Comparison of ENCODE assay signal across 8 cellular contexts in genomic region chr9:132670816-132671371, GRCh38. TPM values are rescaled to one million over a fixed set of nuclear protein-coding genes. Genes with fewer than 3 reads are reported as not detected.
DNase-seq lines count a peak whose midpoint lies in the region; ATAC-seq and TF ChIP-seq lines count a peak whose summit lies in the region.

No MANE protein-coding gene starts in this region.

- H3K4me1 Mint-ChIP-seq in glutamatergic neuron (ENCODE audit: low read depth, unreplicated experiment) = peaks cover 13% of the 10 kb centered on the region

- no peak for TF ChIP-seq EP300 in sigmoid colon (IDR thresholded peaks at IDR 0.05)

- H3K9me3 ChIP-seq in Peyer's patch (no peaks in the 10 kb centered on the region), sigmoid colon (no peaks in the 10 kb centered on the region)

- peak; percentile 33 for ATAC-seq in HG02973 (IDR thresholded peaks at IDR 0.05; ENCODE audit: unreplicated experiment)

- peaks cover 5% of the 10 kb centered on the region for H3K9me3 Mint-ChIP-seq in glutamatergic neuron (ENCODE audit: unreplicated experiment)

- TF ChIP-seq POLR2A in Peyer's patch (IDR thresholded peaks at IDR 0.05) (no peak), sigmoid colon (IDR thresholded peaks at IDR 0.05) (no peak)

- intact Hi-C loops in sigmoid colon (cut with DNase I) = loop anchor here (2.0 to 5.0 kb wide), 4 partner anchors 101 to 231 kb away; no protein-coding TSS in a partner anchor

- H3K27ac Mint-ChIP-seq in glutamatergic neuron (ENCODE audit: unreplicated experiment) = peak overlapping the region; percentile 65

- H3K4me3 Mint-ChIP-seq in glutamatergic neuron (ENCODE audit: unreplicated experiment) = peak overlapping the region; percentile 94

- peak; percentile 31 for DNase-seq in NCI-H146 (lab: John Stamatoyannopoulos, UW)
- no peak for DNase-seq in NCI-H146 treated with DMSO at 0.1 percent for 48 hours (lab: John Stamatoyannopoulos, UW; ENCODE audit: unreplicated experiment)
- peak in 2 of 3 donors; percentile 16 to 51 for DNase-seq in Peyer's patch
- peak; percentile 60 for DNase-seq in activated gamma-delta T cell (lab: John Stamatoyannopoulos, UW)
- peak; percentile 58 for DNase-seq in glutamatergic neuron
- peak; percentile 70 for DNase-seq in sigmoid colon
- no peak for DNase-seq in DMS153 treated with DMSO at 0.1 percent for 48 hours (lab: John Stamatoyannopoulos, UW; ENCODE audit: unreplicated experiment)

- H3K27me3 Mint-ChIP-seq in glutamatergic neuron (ENCODE audit: unreplicated experiment) = peaks cover 4% of the 10 kb centered on the region

- H3K27ac ChIP-seq in Peyer's patch (peak overlapping the region; percentile 89 to 96 (median 92)), sigmoid colon (peak overlapping the region; percentile 93 to 98 (median 94))

- H3K4me3 ChIP-seq in Peyer's patch (peak overlapping the region; percentile 80 to 99 (median 92)), sigmoid colon (peak overlapping the region; percentile 78 to 86 (median 80))

- H3K27me3 ChIP-seq in Peyer's patch (no peaks in the 10 kb centered on the region), sigmoid colon (no peaks in the 10 kb centered on the region)

- no peaks in the 10 kb centered on the region for H3K36me3 ChIP-seq in Peyer's patch
- no peaks in the 10 kb centered on the region for H3K36me3 ChIP-seq in sigmoid colon

- TF ChIP-seq CTCF in Peyer's patch (IDR thresholded peaks at IDR 0.05) (no peak), glutamatergic neuron (IDR thresholded peaks at IDR 0.05; ENCODE audit: partially characterized antibody, unreplicated experiment) (no peak), sigmoid colon (IDR thresholded peaks at IDR 0.05) (no peak)

- H3K4me1 ChIP-seq in Peyer's patch (peaks cover 0 to 22% (median 10%) of the 10 kb centered on the region in 4 donors), sigmoid colon (peaks cover 0 to 44% (median 38%) of the 10 kb centered on the region in 4 donors)

- no peaks in the 10 kb centered on the region for H3K36me3 Mint-ChIP-seq in glutamatergic neuron (ENCODE audit: unreplicated experiment)

- 0 to 1% methylated on average over 37 of the region's 37 CpGs for WGBS in sigmoid colon, 2 donors

RNA-seq across cellular contexts. Expression of gene GTF3C4, which starts 0.6 kb away (rescaled TPM):
- total RNA-seq in Peyer's patch (1 to 10 TPM; 5.6 to 8.3 (median 7.4) TPM), glutamatergic neuron (ENCODE audit: unreplicated experiment) (19.6 TPM), sigmoid colon (10 to 100 TPM; 10.7 to 12.2 (median 11.7) TPM)
- polyA plus RNA-seq in sigmoid colon = 1 to 10 TPM; 2.1 to 5.4 (median 3.0) TPM

RNA-seq across cellular contexts. Expression of gene DDX31, which starts 1.1 kb away (rescaled TPM):
- 10 to 100 TPM in 1 of 4 donors, 1 to 10 TPM in 3; 4.9 to 14.0 (median 9.0) TPM for total RNA-seq in Peyer's patch
- 8.7 TPM for total RNA-seq in glutamatergic neuron (ENCODE audit: unreplicated experiment)
- 1 to 10 TPM; 5.7 to 7.7 (median 7.1) TPM for total RNA-seq in sigmoid colon
- 1 to 10 TPM; 2.4 to 8.1 (median 2.5) TPM for polyA plus RNA-seq in sigmoid colon

Comparison
In these comparisons a context has a peak if more than half of its experiments do, and no peak if none do; other contexts are left out.
1. DNase-seq: peak in NCI-H146 (single experiment), Peyer's patch (2 of 3), activated gamma-delta T cell (single experiment), glutamatergic neuron (single experiment) and sigmoid colon (single experiment); none in NCI-H146 treated with DMSO at 0.1 percent for 48 hours (single experiment) and DMS153 treated with DMSO at 0.1 percent for 48 hours (single experiment).